Comparison of ENCODE assay signal across 27 cellular contexts in genomic region chr20:25510721-25511120, GRCh38.
"Had no signal": no experiment of that assay in that cellular context is flagged by ENCODE, and none has a peak within 500 bp of the region (broad histone marks: within the 10 kb centered on the region; RNA-seq: fewer than 3 reads in every experiment).

No MANE protein-coding gene starts in this region.

- H3K27ac Mint-ChIP-seq: activated CD4-positive, alpha-beta memory T cell treated with anti-CD3 and anti-CD28 coated beads, Interleukin-2, amount 10 ng/mL, durations not matched to agents 7 days and 5 days; activated CD4-positive, alpha-beta T cell treated with anti-CD3 and anti-CD28 coated beads, Interleukin-2, amount 10 ng/mL, durations not matched to agents 7 days and 5 days; activated naive CD4-positive, alpha-beta T cell treated with anti-CD3 and anti-CD28 coated beads, Interleukin-2, amount 10 ng/mL, durations not matched to agents 7 days and 5 days; activated naive CD8-positive, alpha-beta T cell; activated T-cell treated with anti-CD3 and anti-CD28 coated beads, Interleukin-2, amount 50 U/mL, for 24 hours; activated T-cell treated with anti-CD3 and anti-CD28 coated beads, Interleukin-2, amount 50 U/mL, for 72 hours; effector memory CD8-positive, alpha-beta T cell had no signal

- ATAC-seq: activated T-cell treated with anti-CD3 and anti-CD28 coated beads, Interleukin-2, amount 50 U/mL, for 72 hours; effector memory CD8-positive, alpha-beta T cell; gastroesophageal sphincter; heart right ventricle had no signal

- H3K4me3 ChIP-seq: esophagus squamous epithelium, gastroesophageal sphincter, heart right ventricle had no signal

- H3K4me1 ChIP-seq: esophagus squamous epithelium, heart right ventricle had no signal

- H3K27me3 Mint-ChIP-seq: activated CD4-positive, alpha-beta memory T cell treated with anti-CD3 and anti-CD28 coated beads, Interleukin-2, amount 10 ng/mL, durations not matched to agents 7 days and 5 days; activated CD4-positive, alpha-beta T cell treated with anti-CD3 and anti-CD28 coated beads, Interleukin-2, amount 10 ng/mL, durations not matched to agents 7 days and 5 days; activated naive CD4-positive, alpha-beta T cell treated with anti-CD3 and anti-CD28 coated beads, Interleukin-2, amount 10 ng/mL, durations not matched to agents 7 days and 5 days; activated naive CD8-positive, alpha-beta T cell; activated T-cell treated with anti-CD3 and anti-CD28 coated beads, Interleukin-2, amount 50 U/mL, for 24 hours; effector memory CD8-positive, alpha-beta T cell had no signal

- H3K27me3 ChIP-seq: brain microvascular endothelial cell, esophagus squamous epithelium, gastroesophageal sphincter, heart right ventricle had no signal

- DNase-seq: activated CD4-positive, alpha-beta memory T cell treated with anti-CD3 and anti-CD28 coated beads, Interleukin-2, amount 10 ng/mL, durations not matched to agents 7 days and 5 days; activated CD4-positive, alpha-beta T cell treated with anti-CD3 and anti-CD28 coated beads for 1 hour; activated CD4-positive, alpha-beta T cell treated with anti-CD3 and anti-CD28 coated beads for 4 hours; activated CD4-positive, alpha-beta T cell treated with anti-CD3 and anti-CD28 coated beads, Interleukin-2, amount 10 ng/mL, durations not matched to agents 7 days and 5 days; activated CD4-positive, alpha-beta T cell treated with anti-CD3 and anti-CD28 coated beads, Interleukin-2, amount 50 U/mL, for 4 hours; activated CD8-positive, alpha-beta memory T cell treated with anti-CD3 and anti-CD28 coated beads, Interleukin-2, amount 50 U/mL, for 48 hours; activated gamma-delta T cell; activated naive CD4-positive, alpha-beta T cell; activated naive CD4-positive, alpha-beta T cell treated with anti-CD3 and anti-CD28 coated beads, Interleukin-2, amount 10 ng/mL, durations not matched to agents 7 days and 5 days; activated T-cell treated with anti-CD3 and anti-CD28 coated beads for 4 hours; activated T-cell treated with anti-CD3 and anti-CD28 coated beads, Interleukin-2, amount 50 U/mL, for 24 hours; activated T-cell treated with anti-CD3 and anti-CD28 coated beads, Interleukin-2, amount 50 U/mL, for 72 hours; amniotic stem cell; anterior cingulate cortex; brain microvascular endothelial cell; caudate nucleus; cortex of kidney; dermis blood vessel endothelial cell; effector CD4-positive, alpha-beta T cell; effector memory CD8-positive, alpha-beta T cell; esophagus squamous epithelium; foreskin melanocyte; heart right ventricle; T-helper 2 cell had no signal

- H3K4me3 Mint-ChIP-seq: activated CD4-positive, alpha-beta memory T cell treated with anti-CD3 and anti-CD28 coated beads, Interleukin-2, amount 10 ng/mL, durations not matched to agents 7 days and 5 days; activated CD4-positive, alpha-beta T cell treated with anti-CD3 and anti-CD28 coated beads, Interleukin-2, amount 10 ng/mL, durations not matched to agents 7 days and 5 days; activated naive CD4-positive, alpha-beta T cell treated with anti-CD3 and anti-CD28 coated beads, Interleukin-2, amount 10 ng/mL, durations not matched to agents 7 days and 5 days; activated naive CD8-positive, alpha-beta T cell; activated T-cell treated with anti-CD3 and anti-CD28 coated beads, Interleukin-2, amount 50 U/mL, for 24 hours; activated T-cell treated with anti-CD3 and anti-CD28 coated beads, Interleukin-2, amount 50 U/mL, for 72 hours; effector memory CD8-positive, alpha-beta T cell had no signal

- H3K4me1 Mint-ChIP-seq: activated CD4-positive, alpha-beta memory T cell treated with anti-CD3 and anti-CD28 coated beads, Interleukin-2, amount 10 ng/mL, durations not matched to agents 7 days and 5 days; activated CD4-positive, alpha-beta T cell treated with anti-CD3 and anti-CD28 coated beads, Interleukin-2, amount 10 ng/mL, durations not matched to agents 7 days and 5 days; activated naive CD4-positive, alpha-beta T cell treated with anti-CD3 and anti-CD28 coated beads, Interleukin-2, amount 10 ng/mL, durations not matched to agents 7 days and 5 days had no signal

- H3K27ac ChIP-seq: brain microvascular endothelial cell, epithelial cell of prostate, esophagus squamous epithelium, gastroesophageal sphincter, heart right ventricle had no signal
